Comparison of ENCODE assay signal across 8 cellular contexts in genomic region chr2:221572821-221573429, GRCh38. TPM values are rescaled to one million over a fixed set of nuclear protein-coding genes. Genes with fewer than 3 reads are reported as not detected.
DNase-seq lines count a peak whose midpoint lies in the region; ATAC-seq, FAIRE-seq and TF ChIP-seq lines count a peak whose summit lies in the region.

No MANE protein-coding gene starts in this region.

- ATAC-seq in GM21423 (IDR thresholded peaks at IDR 0.05; ENCODE audit: unreplicated experiment), result peak; percentile 21
- ATAC-seq in stimulated activated naive B cell treated with anti-CD40 and anti-IgM and Interleukin-4, amounts not matched to agents 10 μg/mL and 1 μg/mL and 100 μg/mL, for 72 hours (replicated peaks), result peak; percentile 38 to 42

- no peak overlapping the region for H3K27ac ChIP-seq in HL-60 (replicated peaks)
- H3K27ac ChIP-seq in VCaP, result peak overlapping the region; percentile 84
- H3K27ac ChIP-seq in colonic mucosa, result peak overlapping the region; percentile 71
- H3K27ac ChIP-seq in liver (ENCODE audit: low read depth in 1 of 2, low read length in 2 of 2), result peak overlapping the region; percentile 51 to 66

- no peak for FAIRE-seq in D721Med (lab: Jason Lieb, UNC)

- peak overlapping the region; percentile 89 to 96 for H3K4me3 Mint-ChIP-seq in stimulated activated naive B cell treated with anti-CD40 and anti-IgM and Interleukin-4, amounts not matched to agents 10 μg/mL and 1 μg/mL and 100 μg/mL, for 72 hours

- DNase-seq in EH (ENCODE audit: low read depth) (peak; percentile 63), HL-60 (ENCODE audit: low read depth in 1 of 2, low spot score in 1 of 2) (no peak), colonic mucosa (peak; percentile 61), D721Med (ENCODE audit: insufficient read length, low spot score) (no peak)
- no peak for DNase-seq in stimulated activated naive B cell treated with anti-CD40 and anti-IgM and Interleukin-4, amounts not matched to agents 10 μg/mL and 1 μg/mL and 100 μg/mL, for 72 hours

- H3K9ac ChIP-seq in colonic mucosa (ENCODE audit: low read depth in 2 of 2, low read length in 2 of 2), result peak overlapping the region; percentile 48 to 87
- H3K9ac ChIP-seq in liver (ENCODE audit: low read depth in 1 of 2, low read length in 2 of 2), result peak overlapping the region in 1 of 2 donors; percentile 81

- H3K36me3 Mint-ChIP-seq in stimulated activated naive B cell treated with anti-CD40 and anti-IgM and Interleukin-4, amounts not matched to agents 10 μg/mL and 1 μg/mL and 100 μg/mL, for 72 hours, result peaks cover 0 to 3% of the 10 kb centered on the region in 2 donors

- intact Hi-C loops in colonic mucosa (cut with DNase I), result loop anchor here (2.0 to 10.0 kb wide), 3 partner anchors 142 to 886 kb away; no protein-coding TSS in a partner anchor

- no peak for TF ChIP-seq RAD21 in liver (IDR thresholded peaks at IDR 0.05)

- H3K27me3 Mint-ChIP-seq in stimulated activated naive B cell treated with anti-CD40 and anti-IgM and Interleukin-4, amounts not matched to agents 10 μg/mL and 1 μg/mL and 100 μg/mL, for 72 hours, result peaks cover 45 to 69% of the 10 kb centered on the region in 2 donors

- H3K4me3 ChIP-seq in HL-60 (replicated peaks; ENCODE audit: insufficient read depth, low read length) (peak overlapping the region; percentile 15), colonic mucosa (peak overlapping the region; percentile 86), liver (ENCODE audit: low read depth in 1 of 3, low read length in 3 of 3) (peak overlapping the region; percentile 55 to 72 (median 70))

- TF ChIP-seq CTCF in HL-60 (IDR thresholded peaks at IDR 0.05; ENCODE audit: insufficient read depth, low read length), result no peak
- TF ChIP-seq CTCF in VCaP (conservative IDR thresholded peaks at IDR 0.05), result no peak
- no peak for TF ChIP-seq CTCF in colonic mucosa (IDR thresholded peaks at IDR 0.05)
- TF ChIP-seq CTCF in liver (IDR thresholded peaks at IDR 0.05; ENCODE audit: low read depth, low read length, missing input control), result no peak
- no peak for TF ChIP-seq CTCF in D721Med (IDR thresholded peaks at IDR 0.05; ENCODE audit: insufficient read depth, missing control alignments)

- no peaks in the 10 kb centered on the region for H3K4me1 ChIP-seq in colonic mucosa
- H3K4me1 ChIP-seq in liver (ENCODE audit: control insufficient read depth in 4 of 4, insufficient read depth in 4 of 4, low read length in 3 of 4), result peaks cover 6 to 32% (median 23%) of the 10 kb centered on the region in 4 donors

- no peaks in the 10 kb centered on the region for H3K9me3 Mint-ChIP-seq in stimulated activated naive B cell treated with anti-CD40 and anti-IgM and Interleukin-4, amounts not matched to agents 10 μg/mL and 1 μg/mL and 100 μg/mL, for 72 hours

- no peaks in the 10 kb centered on the region for H3K36me3 ChIP-seq in colonic mucosa
- no peaks in the 10 kb centered on the region for H3K36me3 ChIP-seq in liver (ENCODE audit: control insufficient read depth in 4 of 4, insufficient read depth in 3 of 4, low read depth in 1 of 4, low read length in 3 of 4)

- under 1% methylated on average over 42 of the region's 42 CpGs for WGBS in liver

- peak overlapping the region; percentile 9 for H3K27ac Mint-ChIP-seq in stimulated activated naive B cell treated with anti-CD40 and anti-IgM and Interleukin-4, amounts not matched to agents 10 μg/mL and 1 μg/mL and 100 μg/mL, for 72 hours

- peaks cover 28 to 53% of the 10 kb centered on the region in 2 donors for H3K4me1 Mint-ChIP-seq in stimulated activated naive B cell treated with anti-CD40 and anti-IgM and Interleukin-4, amounts not matched to agents 10 μg/mL and 1 μg/mL and 100 μg/mL, for 72 hours

- no peaks in the 10 kb centered on the region for H3K9me3 ChIP-seq in colonic mucosa
- no peaks in the 10 kb centered on the region for H3K9me3 ChIP-seq in liver (ENCODE audit: control insufficient read depth in 4 of 4, low read length in 3 of 4)

- peaks cover 50% of the 10 kb centered on the region for H3K27me3 ChIP-seq in HL-60 (ENCODE audit: insufficient read depth, poor library complexity, severe bottlenecking)
- no peaks in the 10 kb centered on the region for H3K27me3 ChIP-seq in colonic mucosa
- H3K27me3 ChIP-seq in liver (ENCODE audit: control insufficient read depth in 4 of 4, insufficient read depth in 4 of 4, low read length in 3 of 4), result peaks cover 0 to 17% (median 5%) of the 10 kb centered on the region in 4 donors

TF ChIP-seq in liver, 16 proteins besides CTCF, POLR2A, EP300 and RAD21:
- TF ChIP-seq ATF3 (IDR thresholded peaks at IDR 0.05) (no peak), YY1 (IDR thresholded peaks at IDR 0.05) (peak; percentile 7)

RNA-seq across cellular contexts. Expression of gene EPHA4, which starts 0.8 kb away (rescaled TPM):
- total RNA-seq in colonic mucosa (10 to 100 TPM in 1 of 2 donors, 1 to 10 TPM in 1; 8.9 to 17.1 TPM), liver (1 to 10 TPM; 1.1 to 2.3 TPM)
- polyA plus RNA-seq in liver, result 1 to 10 TPM in 1 of 2 donors, under 1 TPM in 1; 0.43 to 1.1 TPM

Comparison
In these comparisons a context has a peak if more than half of its experiments do, and no peak if none do; other contexts are left out.
1. DNase-seq: peak in EH (single experiment) and colonic mucosa (single experiment); none in HL-60 (0 of 2), stimulated activated naive B cell treated with anti-CD40 and anti-IgM and Interleukin-4, amounts not matched to agents 10 μg/mL and 1 μg/mL and 100 μg/mL, for 72 hours (single experiment) and D721Med (single experiment).
2. H3K4me3 ChIP-seq: peak in every context shown above with its lines; median percentile 86 in colonic mucosa; 70 in liver; 15 in HL-60.